In the genomic region with DNA sequence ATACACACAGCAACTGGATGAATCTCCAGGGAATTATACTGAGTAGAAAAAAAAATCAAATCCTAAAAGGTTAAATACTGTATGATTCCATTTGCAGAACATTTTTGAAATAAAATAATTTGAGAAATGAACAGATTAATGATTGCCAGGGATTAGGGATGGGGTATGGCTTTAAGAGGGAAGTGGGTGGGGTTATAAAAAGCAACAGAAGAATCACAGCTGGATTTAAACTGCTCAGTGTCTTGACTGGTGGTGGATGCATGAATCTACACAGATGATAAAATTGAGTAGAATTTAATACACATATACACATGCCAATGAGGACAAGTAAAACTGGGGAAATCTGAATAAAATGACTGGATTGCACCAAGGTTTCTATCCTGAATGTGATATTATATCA, we compare ENCODE assay signal across 28 cellular contexts.
"Had no signal": no experiment of that assay in that cellular context is flagged by ENCODE, and none has a peak within 500 bp of the region (broad histone marks: within the 10 kb centered on the region; RNA-seq: fewer than 3 reads in every experiment).

No MANE protein-coding gene starts in this region.

- FAIRE-seq: islet of Langerhans, kidney, pancreas had no signal

- ATAC-seq: left colon; left lung; lower lobe of right lung; naive thymus-derived CD8-positive, alpha-beta T cell; pancreas; right cardiac atrium; sciatic nerve; stimulated activated naive B cell treated with anti-CD40 and anti-IgM and Interleukin-4, amounts not matched to agents 10 μg/mL and 1 μg/mL and 100 μg/mL, for 72 hours; stimulated activated naive CD8-positive, alpha-beta T cell treated with anti-CD3 and anti-CD28 coated beads, Interleukin-15, Interleukin-2, amounts not matched to agents 100 U/mL and 50 U/mL, for 24 hours had no signal

- H3K4me1 ChIP-seq: left lung, lower lobe of right lung, pancreas, prostate gland, stomach, testis, thyroid gland, transverse colon, upper lobe of left lung, vagina had no signal

- H3K27ac ChIP-seq: left lung, lower lobe of right lung, pancreas, prostate gland, skin epidermis, stomach, testis, thyroid gland, transverse colon, upper lobe of left lung, vagina had no signal

- H3K9me3 ChIP-seq: left lung, lower lobe of right lung, pancreas, prostate gland, stomach, testis, thyroid gland, transverse colon, upper lobe of left lung, vagina had no signal

- H3K4me3 ChIP-seq: left lung, lower lobe of right lung, pancreas, prostate gland, skin epidermis, stomach, testis, thyroid gland, transverse colon, upper lobe of left lung, vagina had no signal

- DNase-seq: kidney; left colon; left lung; lower lobe of right lung; mammary epithelial cell; mesenchymal stem cell; naive thymus-derived CD8-positive, alpha-beta T cell; nucleus accumbens; pancreas; posterior cingulate gyrus; retina; right cardiac atrium; stimulated activated CD4-positive, alpha-beta T cell treated with anti-CD3 and anti-CD28 coated beads, Interleukin-12 subunit alpha, Interleukin-12 subunit beta, amount 100 ng/mL, for 4 hours; stimulated activated CD4-positive, alpha-beta T cell treated with anti-CD3 and anti-CD28 coated beads, Interleukin-15, amount 100 ng/mL, for 24 hours; stimulated activated CD4-positive, alpha-beta T cell treated with anti-CD3 and anti-CD28 coated beads, Interleukin-2, amount 100 ng/mL, for 24 hours; stimulated activated CD4-positive, alpha-beta T cell treated with anti-CD3 and anti-CD28 coated beads, Interleukin-4, amount 100 ng/mL, for 1 hour; stimulated activated naive B cell treated with anti-CD40 and anti-IgM and Interleukin-4, amounts not matched to agents 10 μg/mL and 1 μg/mL and 100 μg/mL, for 72 hours; stimulated activated naive CD8-positive, alpha-beta T cell treated with anti-CD3 and anti-CD28 coated beads, Interleukin-15, Interleukin-2, amounts not matched to agents 100 U/mL and 50 U/mL, for 24 hours; stomach; testis; thyroid gland; transverse colon; upper lobe of left lung had no signal
